In genomic region chr6:109397020-109397419, GRCh38 we compare ENCODE assay signal across 1 cellular context.
TF ChIP-seq lines count a peak whose summit lies in the region.

No MANE protein-coding gene starts in this region.

TF ChIP-seq in HepG2, 621 proteins besides CTCF, POLR2A, EP300 and RAD21:
- TF ChIP-seq ARHGAP35 (CRISPR knock-in tag; IDR thresholded peaks at IDR 0.05; ENCODE audit: borderline replicate concordance) (no peak), ZBTB1 (CRISPR knock-in tag; IDR thresholded peaks at IDR 0.05; ENCODE audit: borderline replicate concordance) (no peak), STAG1 (CRISPR knock-in tag; IDR thresholded peaks at IDR 0.05) (peak; percentile 81), ATF4 (CRISPR knock-in tag; IDR thresholded peaks at IDR 0.05) (no peak), ARNTL (CRISPR knock-in tag; IDR thresholded peaks at IDR 0.05) (no peak), SMC3 (IDR thresholded peaks at IDR 0.05; ENCODE audit: low read length) (peak; percentile 65; the same call in 1 of the 2 replicates), ZBTB8A (CRISPR knock-in tag; IDR thresholded peaks at IDR 0.05; ENCODE audit: borderline replicate concordance, low read depth) (no peak), ZNF20 (CRISPR knock-in tag; IDR thresholded peaks at IDR 0.05) (no peak), SRY (CRISPR knock-in tag; IDR thresholded peaks at IDR 0.05) (no peak)
TF ChIP-seq in HepG2: peak in this region for 2.
